10 cellular contexts compared by ENCODE assay signal in genomic region chr10:116765549-116766162, GRCh38. TPM values are rescaled to one million over a fixed set of nuclear protein-coding genes. Genes with fewer than 3 reads are reported as not detected.
DNase-seq lines count a peak whose midpoint lies in the region; ATAC-seq, FAIRE-seq and TF ChIP-seq lines count a peak whose summit lies in the region.
"Had no signal": no experiment of that assay in that cellular context is flagged by ENCODE, and none has a peak within 500 bp of the region (broad histone marks: within the 10 kb centered on the region; RNA-seq: fewer than 3 reads in every experiment).

No MANE protein-coding gene starts in this region.

- no peak for TF ChIP-seq EP300 in H1 (IDR thresholded peaks at IDR 0.05; ENCODE audit: borderline replicate concordance in 1 of 2, low read depth in 2 of 2, low read length in 2 of 2)

- POLR2A ChIA-PET in H1 (lab: Charles Lee; ENCODE audit: partially characterized antibody) = no interaction called here

- H3K4me2 ChIP-seq in OCI-LY1 (ENCODE audit: low read length) (no peak overlapping the region), H1 (ENCODE audit: insufficient read depth in 1 of 2, low read depth in 2 of 2, low read length in 2 of 2) (no peak overlapping the region)

- ATAC-seq in GM21447 (IDR thresholded peaks at IDR 0.05; ENCODE audit: unreplicated experiment) = no peak
- ATAC-seq: naive thymus-derived CD8-positive, alpha-beta T cell had no signal

- H3K79me1 ChIP-seq in H1 (ENCODE audit: low read depth, low read length) = no peaks in the 10 kb centered on the region

- FAIRE-seq in H1 (lab: Jason Lieb, UNC) = peak; percentile 48

- H4K91ac ChIP-seq in H1 (replicated peaks; ENCODE audit: insufficient read length, low read length) = no peak overlapping the region

- TF ChIP-seq POLR2A in H1 (IDR thresholded peaks at IDR 0.05; ENCODE audit: control extremely low read depth in 1 of 2, low read depth in 2 of 2, low read length in 2 of 2) (no peak), spleen (IDR thresholded peaks at IDR 0.05) (no peak)

- H3K9me3 ChIP-seq in OCI-LY1 (ENCODE audit: low read length) = no peaks in the 10 kb centered on the region
- peaks cover 3 to 4% of the 10 kb centered on the region in 2 experiments; a peak in 3 of 4 replicates for H3K9me3 ChIP-seq in H1 (ENCODE audit: insufficient read depth in 2 of 2, low read depth in 1 of 2, low read length in 1 of 2)
- H3K9me3 ChIP-seq in spleen = peaks cover 0 to 12% (median 0%) of the 10 kb centered on the region in 8 donors

- H4K8ac ChIP-seq in H1 (ENCODE audit: extremely low read depth, insufficient read depth, low read length) = no peak overlapping the region

- no peak overlapping the region for H2BK5ac ChIP-seq in H1 (ENCODE audit: low read depth, low read length)

- H3K36me3 ChIP-seq in OCI-LY1 (ENCODE audit: insufficient read depth, low read length) (no peaks in the 10 kb centered on the region), H1 (ENCODE audit: control insufficient read depth in 2 of 4, insufficient read depth in 4 of 4, low read length in 3 of 4) (no peaks in the 10 kb centered on the region), spleen (no peaks in the 10 kb centered on the region)

- no peaks in the 10 kb centered on the region for H3F3A ChIP-seq in OCI-LY1 (ENCODE audit: insufficient read depth, low read length)

- H3K18ac ChIP-seq in H1 (ENCODE audit: extremely low read depth, low read length) = no peak overlapping the region

- no peak overlapping the region for H3K23ac ChIP-seq in H1 (ENCODE audit: insufficient read length)

- no peak overlapping the region for H2BK120ac ChIP-seq in H1 (replicated peaks; ENCODE audit: low read depth, low read length)

- H3K9ac ChIP-seq in OCI-LY1 (ENCODE audit: low read length) (no peak overlapping the region), H1 (replicated peaks in 1 of 4; ENCODE audit: extremely low read depth in 1 of 4, low read depth in 3 of 4, low read length in 3 of 4) (no peak overlapping the region)

- no peak overlapping the region for H4K5ac ChIP-seq in H1 (ENCODE audit: insufficient read length, low read depth, low read length)

- TF ChIP-seq RAD21 in H1 (IDR thresholded peaks at IDR 0.05 in 1 of 2, conservative IDR thresholded peaks at IDR 0.05 in 1 of 2; ENCODE audit: low read depth in 2 of 2, low read length in 2 of 2) = peak; percentile 66 to 69

- H4K20me1 ChIP-seq in OCI-LY1 (ENCODE audit: insufficient read depth, low read length) (no peaks in the 10 kb centered on the region), H1 (replicated peaks in 1 of 2; ENCODE audit: control insufficient read depth in 1 of 2, insufficient read depth in 2 of 2, low read length in 2 of 2) (no peaks in the 10 kb centered on the region)

- no peak overlapping the region for H2BK12ac ChIP-seq in H1 (ENCODE audit: low read depth, low read length)

- H3K56ac ChIP-seq in H1 (replicated peaks; ENCODE audit: insufficient read length, low read depth, low read length) = no peak overlapping the region

- H2AFZ ChIP-seq in OCI-LY1 (ENCODE audit: low read length) (no peak overlapping the region), H1 (ENCODE audit: low read length) (no peak overlapping the region)

- no peaks in the 10 kb centered on the region for H3K4me1 ChIP-seq in OCI-LY1 (ENCODE audit: insufficient read depth, low read length, severe bottlenecking)
- H3K4me1 ChIP-seq in H1 (replicated peaks in 1 of 4; ENCODE audit: control insufficient read depth in 3 of 4, insufficient read depth in 4 of 4, low read length in 3 of 4) = peaks cover 0 to 7% (median 0%) of the 10 kb centered on the region in 4 experiments; a peak in 2 of 7 replicates
- H3K4me1 ChIP-seq in spleen = peaks cover 0 to 18% (median 0%) of the 10 kb centered on the region in 6 donors

- H3K9me2 ChIP-seq in OCI-LY1 (ENCODE audit: low read depth, low read length) = no peaks in the 10 kb centered on the region

- peak; percentile 0 for DNase-seq in NCI-H1105 treated with DMSO at 0.1 percent for 48 hours (lab: John Stamatoyannopoulos, UW)
- no peak for DNase-seq in NCI-H1105 (lab: John Stamatoyannopoulos, UW)
- peak in 1 of 2 experiments; percentile 78 for DNase-seq in H1 (ENCODE audit: low read depth in 1 of 2, low spot score in 2 of 2)
- DNase-seq in spleen = peak; percentile 38
- no peak for DNase-seq in DMS79 treated with DMSO at 0.1 percent for 48 hours (lab: John Stamatoyannopoulos, UW)
- DNase-seq in DMS79 (lab: John Stamatoyannopoulos, UW) = no peak
- DNase-seq: activated naive CD8-positive, alpha-beta T cell treated with anti-CD3 and anti-CD28 coated beads, Interleukin-2, amount 10 ng/mL, durations not matched to agents 7 days and 5 days had no signal

- H3K79me2 ChIP-seq in OCI-LY1 (ENCODE audit: insufficient read depth, low read length) = no peaks in the 10 kb centered on the region
- no peaks in the 10 kb centered on the region for H3K79me2 ChIP-seq in H1 (ENCODE audit: control insufficient read depth in 1 of 2, insufficient read depth in 2 of 2, low read length in 2 of 2)

- no peak overlapping the region for H2BK15ac ChIP-seq in H1 (ENCODE audit: low read length)

- no peaks in the 10 kb centered on the region; the same call in 1 of the 2 replicates for H3K27me3 ChIP-seq in OCI-LY1 (ENCODE audit: insufficient read depth, low read length)
- H3K27me3 ChIP-seq in H1 (replicated peaks in 1 of 4; ENCODE audit: control insufficient read depth in 3 of 4, extremely low read depth in 1 of 4, insufficient read depth in 3 of 4, low read length in 3 of 4) = no peaks in the 10 kb centered on the region; a peak in 1 of 7 replicates
- peaks cover 0 to 27% (median 0%) of the 10 kb centered on the region in 7 donors for H3K27me3 ChIP-seq in spleen (replicated peaks in 1 of 7)

- no peak overlapping the region for H3K14ac ChIP-seq in H1 (ENCODE audit: insufficient read length)

- no peaks in the 10 kb centered on the region for H3K23me2 ChIP-seq in H1 (ENCODE audit: low read depth, low read length)

- CTCF ChIA-PET in H1 (lab: Charles Lee; ENCODE audit: partially characterized antibody) = interaction anchor here (0.6 to 3.4 kb wide), 28 partner anchors 9 to 409 kb away, joined by 3 to 30 read pairs (median 4); partner anchors contain the start of gene HSPA12A

- no peak overlapping the region for H3K27ac ChIP-seq in OCI-LY1 (ENCODE audit: low read depth, low read length, poor library complexity, severe bottlenecking)
- no peak overlapping the region for H3K27ac ChIP-seq in H1 (ENCODE audit: low read depth, low read length)
- H3K27ac ChIP-seq in spleen = no peak overlapping the region

- 76% methylated on average over 10 of the region's 10 CpGs; no CpG with 5 or more reads in 1 of the 2 experiments for WGBS in H1 (ENCODE audit: extremely low coverage in 1 of 2, insufficient coverage in 1 of 2, insufficient read length in 1 of 2, insufficient replicate concordance in 2 of 2, low coverage in 1 of 2, low lambda C conversion rate in 2 of 2, missing lambda C conversion rate in 1 of 2), 2 experiments
- WGBS in spleen, 5 donors = 65 to 77% (median 70%) methylated on average over 10 of the region's 10 CpGs

- H3K4ac ChIP-seq in H1 (replicated peaks; ENCODE audit: insufficient read length, low read depth, low read length) = no peak overlapping the region

- intact Hi-C loops in spleen (cut with DNase I; ENCODE audit: low total_unique reads) = no loop called here

- H2AK5ac ChIP-seq in H1 (ENCODE audit: low read depth, low read length) = no peak overlapping the region

- H2BK20ac ChIP-seq in H1 (ENCODE audit: low read length) = 0 out of 2 replicates have a peak overlapping the region, but pooled peaks have one; percentile 9

- peak; percentile 51 for TF ChIP-seq CTCF in OCI-LY1 (IDR thresholded peaks at IDR 0.05; ENCODE audit: low read length)
- peak; percentile 71 to 78 (median 74) for TF ChIP-seq CTCF in H1 (IDR thresholded peaks at IDR 0.05; ENCODE audit: control extremely low read depth in 1 of 3, insufficient read depth in 1 of 3, low read depth in 1 of 3, low read length in 3 of 3)
- peak in 1 of 11 experiments; percentile 13 for TF ChIP-seq CTCF in spleen (IDR thresholded peaks at IDR 0.05 in 8 of 11, conservative IDR thresholded peaks at IDR 0.05 in 3 of 11)

- H3K4me3 ChIP-seq in OCI-LY1 (ENCODE audit: low read depth, low read length, poor library complexity, severe bottlenecking) (no peak overlapping the region), H1 (ENCODE audit: extremely low read depth in 1 of 4, insufficient read depth in 2 of 4, low read depth in 3 of 4, low read length in 4 of 4) (no peak overlapping the region), spleen (no peak overlapping the region)

RNA-seq across cellular contexts. Expression of gene HSPA12A, which starts 23.3 kb away (rescaled TPM):
- 4.8 and 6.9 TPM in 2 replicates for total RNA-seq in H1 (2021; fragmentation: NEBNext Ultra II Directional; extraction: Animal tissue kit (Norgen Biotek cat#: 25700))
- 3.1 and 3.2 TPM in 2 replicates for polyA plus RNA-seq in H1 (2011; rRNA removed)
- polyA plus RNA-seq in H1 (2011; cell fraction: cytosol; rRNA removed) = 4.0 TPM
- 6.6 TPM for polyA plus RNA-seq in H1 (2011; cell fraction: nucleus; rRNA removed)
- 2.8 to 4.9 TPM (median 3.6 TPM) in 4 replicates for polyA plus RNA-seq in H1 (2012, experiment 1 of 2)
- polyA plus RNA-seq in H1 (2012, experiment 2 of 2) = 1.1 TPM
- polyA plus RNA-seq in H1 (2013, experiment 1 of 2) = 3.7 TPM
- 3.2 TPM for polyA plus RNA-seq in H1 (2013, experiment 2 of 2)
- polyA minus RNA-seq in H1 (2011; rRNA and poly(A)+ RNA removed) = 7.8 and 14.4 TPM in 2 replicates
- 3.2 TPM for polyA minus RNA-seq in H1 (2011; cell fraction: cytosol; rRNA and poly(A)+ RNA removed)
- polyA minus RNA-seq in H1 (2011; cell fraction: nucleus; rRNA and poly(A)+ RNA removed) = 10.1 TPM
- 10 to 100 TPM in 4 of 7 donors, 1 to 10 TPM in 3; 5.6 to 16.5 (median 11.0) TPM for total RNA-seq in spleen
- polyA plus RNA-seq in spleen = 1 to 10 TPM; 1.5 to 3.6 (median 1.8) TPM
- total RNA-seq: naive thymus-derived CD8-positive, alpha-beta T cell had no signal
- polyA plus RNA-seq: naive thymus-derived CD8-positive, alpha-beta T cell had no signal

Comparison
In these comparisons a context has a peak if more than half of its experiments do, and no peak if none do; other contexts are left out.
1. DNase-seq: peak in NCI-H1105 treated with DMSO at 0.1 percent for 48 hours (single experiment) and spleen (single experiment); none in NCI-H1105 (single experiment), DMS79 treated with DMSO at 0.1 percent for 48 hours (single experiment) and DMS79 (single experiment).